Comparison of ENCODE assay signal across 10 cellular contexts in the genomic region with DNA sequence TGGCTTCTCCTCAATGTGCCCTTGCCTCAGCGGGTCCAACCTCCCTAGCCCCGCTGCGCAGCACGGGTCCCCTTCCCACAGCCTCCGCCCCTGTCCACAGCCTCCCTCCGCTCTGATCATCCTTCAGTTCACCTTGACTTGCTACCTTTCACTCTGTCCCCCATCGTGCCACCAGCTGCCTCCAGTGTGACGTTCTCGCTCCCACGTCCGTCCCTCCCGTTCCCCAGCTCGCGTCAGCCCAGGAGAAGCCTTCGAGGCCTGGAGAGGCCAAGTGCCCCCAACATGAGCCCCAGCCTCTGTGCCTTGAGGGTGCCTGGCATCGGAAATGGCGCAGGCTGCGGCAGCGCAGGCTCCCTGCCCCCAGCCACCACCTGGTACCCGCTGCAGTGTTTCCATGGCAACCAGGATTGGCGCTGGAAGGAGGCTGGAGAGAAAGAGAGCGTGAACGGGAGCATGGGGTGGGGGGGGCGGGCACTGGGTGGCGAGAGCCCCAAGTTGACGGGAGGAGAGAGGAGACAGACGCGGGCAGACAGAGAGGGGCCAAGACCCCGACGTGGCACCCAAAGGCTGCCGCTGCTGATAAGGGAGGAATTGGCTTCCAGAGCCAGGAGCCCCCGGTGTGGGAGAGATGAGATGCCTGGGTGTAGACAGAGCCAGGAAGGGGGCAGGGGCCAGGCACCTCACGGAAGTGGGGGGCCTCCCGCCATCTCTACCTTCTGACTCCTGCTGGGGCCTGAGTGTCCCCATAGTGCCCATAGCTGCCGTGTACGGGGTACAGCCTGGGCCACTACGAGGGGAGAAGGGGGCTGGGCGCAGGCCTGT. TPM values are rescaled to one million over a fixed set of nuclear protein-coding genes. Genes with fewer than 3 reads are reported as not detected.
DNase-seq lines count a peak whose midpoint lies in the region; ATAC-seq and TF ChIP-seq lines count a peak whose summit lies in the region.
"Had no signal": no experiment of that assay in that cellular context is flagged by ENCODE, and none has a peak within 500 bp of the region (broad histone marks: within the 10 kb centered on the region; RNA-seq: fewer than 3 reads in every experiment).

No MANE protein-coding gene starts in this region.

- H3K9me3 Mint-ChIP-seq in Calu3 (ENCODE audit: low read depth, unreplicated experiment) (no peaks in the 10 kb centered on the region), nephron progenitor cell (no peaks in the 10 kb centered on the region)

- no peak for DNase-seq in Calu3
- peak; percentile 5 to 95 (median 88) for DNase-seq in NCI-H1417 (lab: John Stamatoyannopoulos, UW)
- DNase-seq in anterior cingulate cortex (lab: John Stamatoyannopoulos, UW): peak in 57 of 58 donors; percentile 25 to 90 (median 80)
- no peak for DNase-seq in nephron progenitor cell
- no peak for DNase-seq in mucosa of gallbladder (ENCODE audit: low spot score)
- no peak for DNase-seq in HPDE6-E6E7 (ENCODE audit: extremely low spot score)
- no peak for DNase-seq in NK-92 treated with Interleukin-12 subunit alpha and Interleukin-12 subunit beta, amount 100 ng/mL, for 24 hours (lab: John Stamatoyannopoulos, UW)
- DNase-seq: gastrocnemius medialis, T-helper 1 cell had no signal

- ATAC-seq in HG03039 (IDR thresholded peaks at IDR 0.05; ENCODE audit: unreplicated experiment): no peak
- ATAC-seq: gastrocnemius medialis had no signal

- H3K27me3 Mint-ChIP-seq in Calu3 (ENCODE audit: unreplicated experiment) (peaks cover 57% of the 10 kb centered on the region), nephron progenitor cell (ENCODE audit: low read depth, poor library complexity) (peaks cover 6% of the 10 kb centered on the region)

- H3K4me3 Mint-ChIP-seq in Calu3 (ENCODE audit: low read depth, unreplicated experiment): no peak overlapping the region
- no peak overlapping the region for H3K4me3 Mint-ChIP-seq in nephron progenitor cell

- H3K4me1 Mint-ChIP-seq in Calu3 (ENCODE audit: low read depth, unreplicated experiment) (peaks cover 13% of the 10 kb centered on the region), nephron progenitor cell (peaks cover 31% of the 10 kb centered on the region)

- intact Hi-C loops in Calu3 (cut with micrococcal nuclease; ENCODE audit: unreplicated experiment): no loop called here

- TF ChIP-seq CTCF in Calu3 (IDR thresholded peaks at IDR 0.05; ENCODE audit: unreplicated experiment) (no peak), nephron progenitor cell (IDR thresholded peaks at IDR 0.05) (no peak)

- no TSS peak for BruUV-seq in Calu3 (replicated peaks; lab: Mats Ljungman, UMichigan)

- H3K36me3 Mint-ChIP-seq in Calu3 (ENCODE audit: insufficient read depth, unreplicated experiment) (peaks cover 51% of the 10 kb centered on the region), nephron progenitor cell (ENCODE audit: low read depth) (peaks cover 6% of the 10 kb centered on the region)

- CTCF ChIA-PET in Calu3 (lab: Charles Lee): no interaction called here

- H3K27ac Mint-ChIP-seq in Calu3 (ENCODE audit: unreplicated experiment): peak overlapping the region; percentile 44
- H3K27ac Mint-ChIP-seq in nephron progenitor cell: peak overlapping the region; percentile 64

RNA-seq across cellular contexts. Expression of gene ASPDH, which starts 0.8 kb away (rescaled TPM):
- total RNA-seq in Calu3 (2022) (not detected in 2 replicates), mucosa of gallbladder (not detected)
- total RNA-seq: gastrocnemius medialis had no signal

RNA-seq across cellular contexts. Expression of gene JOSD2, which starts 3.6 kb away (rescaled TPM):
- total RNA-seq in Calu3 (2022): 33.5 and 38.6 TPM in 2 replicates
- 57.3 TPM for total RNA-seq in mucosa of gallbladder

RNA-seq across cellular contexts. Expression of gene GARIN5A, which starts 37.9 kb away (rescaled TPM):
- total RNA-seq in Calu3 (2022) (6.0 and 7.8 TPM in 2 replicates), mucosa of gallbladder (5.0 TPM)

RNA-seq across cellular contexts. Expression of gene EMC10, which starts 38.2 kb away (rescaled TPM):
- total RNA-seq in Calu3 (2022) (200 and 214 TPM in 2 replicates), mucosa of gallbladder (182 TPM)

RNA-seq across cellular contexts. Expression of gene LRRC4B, which starts 53.7 kb away (rescaled TPM):
- not detected in 2 replicates for total RNA-seq in Calu3 (2022)
- total RNA-seq in mucosa of gallbladder: 3.5 TPM

Comparison
In these comparisons a context has a peak if more than half of its experiments do, and no peak if none do; other contexts are left out.
1. DNase-seq: peak in NCI-H1417 (3 of 3) and anterior cingulate cortex (57 of 58); none in Calu3 (single experiment), nephron progenitor cell (single experiment), mucosa of gallbladder (single experiment), HPDE6-E6E7 (single experiment) and NK-92 treated with Interleukin-12 subunit alpha and Interleukin-12 subunit beta, amount 100 ng/mL, for 24 hours (single experiment).